ENCODE assay signal across 19 cellular contexts in genomic region chr3:179063945-179064560, GRCh38. TPM values are rescaled to one million over a fixed set of nuclear protein-coding genes. Genes with fewer than 3 reads are reported as not detected.
DNase-seq lines count a peak whose midpoint lies in the region; ATAC-seq, FAIRE-seq and TF ChIP-seq lines count a peak whose summit lies in the region.
"Had no signal": no experiment of that assay in that cellular context is flagged by ENCODE, and none has a peak within 500 bp of the region (broad histone marks: within the 10 kb centered on the region; RNA-seq: fewer than 3 reads in every experiment).

No MANE protein-coding gene starts in this region.

- H3K27me3 ChIP-seq in RWPE2 (ENCODE audit: insufficient read depth, poor library complexity, severe bottlenecking) (no peaks in the 10 kb centered on the region), smooth muscle cell (ENCODE audit: low read depth) (no peaks in the 10 kb centered on the region)
- H3K27me3 ChIP-seq: BLaER1 had no signal

- H3K4me1 ChIP-seq in RWPE2 (ENCODE audit: insufficient read depth, poor library complexity, severe bottlenecking) (peaks cover 7% of the 10 kb centered on the region), smooth muscle cell (ENCODE audit: low read depth) (no peaks in the 10 kb centered on the region)

- H3K36me3 ChIP-seq in RWPE2 (ENCODE audit: low read depth) (peaks cover 17% of the 10 kb centered on the region), smooth muscle cell (ENCODE audit: low read depth) (peaks cover 9% of the 10 kb centered on the region)

- no peak for TF ChIP-seq POLR2A in H54 (IDR thresholded peaks at IDR 0.05; ENCODE audit: low read depth, low read length)

- peaks cover 72% of the 10 kb centered on the region for H4K20me1 ChIP-seq in smooth muscle cell (ENCODE audit: low read depth)

- peaks cover 90% of the 10 kb centered on the region for H3K79me2 ChIP-seq in smooth muscle cell (ENCODE audit: low read depth)

- H3K27ac ChIP-seq in RWPE2 (ENCODE audit: poor library complexity, severe bottlenecking) (no peak overlapping the region), smooth muscle cell (ENCODE audit: low read depth) (no peak overlapping the region)
- H3K27ac ChIP-seq: BLaER1, SK-N-MC had no signal

- no peak overlapping the region for H3K9ac ChIP-seq in smooth muscle cell (ENCODE audit: low read depth)
- H3K9ac ChIP-seq: BLaER1 had no signal

- no peaks in the 10 kb centered on the region for H3F3A ChIP-seq in smooth muscle cell (ENCODE audit: low read depth)

- H3K9me3 ChIP-seq in RWPE2 (ENCODE audit: severe bottlenecking) (no peaks in the 10 kb centered on the region), smooth muscle cell (replicated peaks; ENCODE audit: low read depth) (no peaks in the 10 kb centered on the region)

- H3K4me3 ChIP-seq in RWPE2 (ENCODE audit: severe bottlenecking), result no peak overlapping the region
- no peak overlapping the region for H3K4me3 ChIP-seq in smooth muscle cell
- H3K4me3 ChIP-seq: BLaER1, SK-N-MC had no signal

- H2AFZ ChIP-seq in smooth muscle cell (ENCODE audit: low read depth), result no peak overlapping the region

- peak; percentile 78 for ATAC-seq in RWPE2 (ENCODE audit: low read depth)
- ATAC-seq: naive thymus-derived CD8-positive, alpha-beta T cell had no signal

- DNase-seq in H54 (ENCODE audit: insufficient read length, low spot score) (no peak), RWPE2 (ENCODE audit: low spot score) (no peak), epidermal melanocyte (ENCODE audit: insufficient read length, low spot score) (peak; percentile 42), smooth muscle cell (lab: John Stamatoyannopoulos, UW; ENCODE audit: unreplicated experiment) (no peak), NOMO-1 treated with DMSO at 0.1 percent for 48 hours (lab: John Stamatoyannopoulos, UW; ENCODE audit: unreplicated experiment) (no peak), DMS79 treated with DMSO at 0.1 percent for 48 hours (lab: John Stamatoyannopoulos, UW) (no peak), KG1 (lab: John Stamatoyannopoulos, UW) (no peak)
- DNase-seq: activated CD4-positive, CD25-positive, alpha-beta regulatory T cell treated with anti-CD3 and anti-CD28 coated beads, Interleukin-2, amount 50 U/mL, for 72 hours; activated effector memory CD4-positive, alpha-beta T cell treated with anti-CD3 and anti-CD28 coated beads, Interleukin-2, amount 50 U/mL, for 16 hours; anterior cingulate cortex; DMS53; erythroblast; head of caudate nucleus; naive thymus-derived CD8-positive, alpha-beta T cell; NCI-H524 treated with DMSO at 0.1 percent for 48 hours; OCI-M1; T1000 had no signal

- peak; percentile 81 for FAIRE-seq in H54 (lab: Jason Lieb, UNC)

- peak overlapping the region; percentile 18 for H3K4me2 ChIP-seq in smooth muscle cell
- H3K4me2 ChIP-seq: BLaER1 had no signal

- TF ChIP-seq CTCF in RWPE2 (IDR thresholded peaks at IDR 0.05; ENCODE audit: poor library complexity, severe bottlenecking) (no peak), smooth muscle cell (IDR thresholded peaks at IDR 0.05; ENCODE audit: borderline replicate concordance, insufficient read depth, poor library complexity, severe bottlenecking) (no peak)

- WGBS in smooth muscle cell (ENCODE audit: low lambda C conversion rate), result 40% methylated on average over 6 of the region's 6 CpGs

RNA-seq across cellular contexts. Expression of gene ZMAT3, which starts 7.6 kb away (rescaled TPM):
- total RNA-seq in smooth muscle cell, result 54.4 and 58.6 TPM in 2 replicates
- 34.8 and 43.8 TPM in 2 replicates for polyA plus RNA-seq in smooth muscle cell
